In the genomic region with DNA sequence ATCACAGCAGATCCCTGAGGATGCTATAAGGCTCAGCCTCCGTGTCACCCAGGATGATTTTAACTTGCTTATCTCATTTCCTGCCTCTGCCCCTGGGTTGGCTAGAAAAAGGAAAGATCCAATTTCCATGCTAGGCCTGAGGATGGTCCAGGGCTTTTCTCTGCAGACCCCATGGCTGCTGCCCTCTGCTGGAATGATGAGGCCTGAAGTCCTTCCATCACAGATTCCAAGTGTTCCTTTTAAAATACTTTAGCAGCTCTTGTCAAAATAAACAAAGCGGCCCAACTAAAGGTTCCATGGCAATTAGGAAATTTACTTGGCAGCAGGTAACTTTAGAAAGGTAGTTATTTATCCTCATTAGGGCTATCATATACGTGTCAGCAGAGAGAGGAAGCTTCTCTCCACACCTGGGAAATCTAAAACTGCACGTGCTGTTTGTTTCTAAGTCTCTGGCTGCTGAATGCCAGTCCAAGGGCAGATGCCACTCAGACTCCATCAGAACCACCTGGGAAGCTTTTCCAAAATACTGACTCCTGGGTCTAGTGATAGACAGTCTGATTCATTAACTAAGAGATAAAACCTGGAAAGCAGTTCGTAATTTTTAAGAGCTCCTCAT, we compare ENCODE assay signal across 9 cellular contexts.
DNase-seq lines count a peak whose midpoint lies in the region; ATAC-seq, FAIRE-seq and TF ChIP-seq lines count a peak whose summit lies in the region.
"Had no signal": no experiment of that assay in that cellular context is flagged by ENCODE, and none has a peak within 500 bp of the region (broad histone marks: within the 10 kb centered on the region; RNA-seq: fewer than 3 reads in every experiment).

No MANE protein-coding gene starts in this region.

- H3K27me3 Mint-ChIP-seq in activated T-cell treated with anti-CD3 and anti-CD28 coated beads, Interleukin-2, amount 50 U/mL, for 24 hours, result no peaks in the 10 kb centered on the region

- H3K4me3 Mint-ChIP-seq in activated T-cell treated with anti-CD3 and anti-CD28 coated beads, Interleukin-2, amount 50 U/mL, for 24 hours, result no peak overlapping the region

- H3K27me3 ChIP-seq in BE2C, result no peaks in the 10 kb centered on the region

- no peaks in the 10 kb centered on the region for H3K36me3 Mint-ChIP-seq in activated T-cell treated with anti-CD3 and anti-CD28 coated beads, Interleukin-2, amount 50 U/mL, for 24 hours (ENCODE audit: low read depth)

- H3K4me1 Mint-ChIP-seq in activated T-cell treated with anti-CD3 and anti-CD28 coated beads, Interleukin-2, amount 50 U/mL, for 24 hours (ENCODE audit: low read depth), result no peaks in the 10 kb centered on the region

- H3K9me3 ChIP-seq in BE2C, result no peaks in the 10 kb centered on the region

- H3K4me1 ChIP-seq in BE2C, result no peaks in the 10 kb centered on the region

- DNase-seq in BE2C (peak; percentile 47), HT1080 (ENCODE audit: low read depth) (peak; percentile 79), iris pigment epithelial cell (ENCODE audit: low read depth) (peak; percentile 65), GM12892 (ENCODE audit: insufficient read length) (no peak)
- DNase-seq in activated T-cell treated with anti-CD3 and anti-CD28 coated beads, Interleukin-2, amount 50 U/mL, for 24 hours, result no peak
- DNase-seq: left cardiac atrium had no signal

- no peak overlapping the region for H3K4me3 ChIP-seq in BE2C (ENCODE audit: low read depth, low read length)

- no peak for TF ChIP-seq POLR2A in GM12892 (IDR thresholded peaks at IDR 0.05; ENCODE audit: low read depth, low read length)

- H3K36me3 ChIP-seq in BE2C, result no peaks in the 10 kb centered on the region

- FAIRE-seq in GM12892 (lab: Jason Lieb, UNC), result no peak

- H3K27ac ChIP-seq in VCaP, result no peak overlapping the region

- ATAC-seq in HG02970 (IDR thresholded peaks at IDR 0.05; ENCODE audit: low FRiP score, unreplicated experiment), result no peak
- no peak for ATAC-seq in GM21526 (IDR thresholded peaks at IDR 0.05; ENCODE audit: low FRiP score, unreplicated experiment)

- no peak overlapping the region for H3K27ac Mint-ChIP-seq in activated T-cell treated with anti-CD3 and anti-CD28 coated beads, Interleukin-2, amount 50 U/mL, for 24 hours

- peak; percentile 79 for TF ChIP-seq CTCF in BE2C (IDR thresholded peaks at IDR 0.05; ENCODE audit: low read depth, low read length)
- TF ChIP-seq CTCF in VCaP (conservative IDR thresholded peaks at IDR 0.05), result peak; percentile 83

- H3K9me3 Mint-ChIP-seq in activated T-cell treated with anti-CD3 and anti-CD28 coated beads, Interleukin-2, amount 50 U/mL, for 24 hours, result peaks cover 9% of the 10 kb centered on the region

Comparison
In these comparisons a context has a peak if more than half of its experiments do, and no peak if none do; other contexts are left out.
1. DNase-seq: peak in BE2C (single experiment), HT1080 (single experiment) and iris pigment epithelial cell (single experiment); none in activated T-cell treated with anti-CD3 and anti-CD28 coated beads, Interleukin-2, amount 50 U/mL, for 24 hours (single experiment) and GM12892 (single experiment).